In genomic region chr1:169928438-169929209, GRCh38 we compare ENCODE assay signal across 8 cellular contexts. TPM values are rescaled to one million over a fixed set of nuclear protein-coding genes. Genes with fewer than 3 reads are reported as not detected.
A peak's percentile ranks its signal among the peaks of the same experiment; 100 is the strongest.
DNase-seq lines count a peak whose midpoint lies in the region; ATAC-seq, FAIRE-seq and TF ChIP-seq lines count a peak whose summit lies in the region.

No MANE protein-coding gene starts in this region.

- H3K4me3 Mint-ChIP-seq in nephron progenitor cell = no peak overlapping the region

- ATAC-seq in GM21447 (IDR thresholded peaks at IDR 0.05; ENCODE audit: unreplicated experiment) = peak; percentile 71
- ATAC-seq in RWPE2 (ENCODE audit: low read depth) = peak; percentile 68
- ATAC-seq in GM21360 (IDR thresholded peaks at IDR 0.05; ENCODE audit: unreplicated experiment) = no peak

- H3K4me2 ChIP-seq in Karpas-422 (ENCODE audit: low read depth, low read length, poor library complexity, severe bottlenecking) = no peak overlapping the region
- H3K4me2 ChIP-seq in endothelial cell of umbilical vein (ENCODE audit: insufficient read depth, low read length) = no peak overlapping the region

- dilution Hi-C loops in endothelial cell of umbilical vein (cut with MboI; ENCODE audit: extremely low pct_ligation_motif_present, low sequenced_read_pairs) = no loop called here

- H3K9me3 ChIP-seq in Karpas-422 (ENCODE audit: low read length) (no peaks in the 10 kb centered on the region), RWPE2 (ENCODE audit: severe bottlenecking) (peaks cover 2% of the 10 kb centered on the region), endothelial cell of umbilical vein (replicated peaks; ENCODE audit: control insufficient read depth, insufficient read depth, low read length) (no peaks in the 10 kb centered on the region)

- DNase-seq in EH (ENCODE audit: low read depth) = peak; percentile 69
- peak; percentile 79 for DNase-seq in Karpas-422
- DNase-seq in RWPE2 (ENCODE audit: low spot score) = no peak
- DNase-seq in endothelial cell of umbilical vein (ENCODE audit: low read depth, low spot score) = peak; percentile 55
- DNase-seq in nephron progenitor cell = no peak
- DNase-seq in hepatic stellate cell (ENCODE audit: low spot score) = no peak

- peaks cover 2% of the 10 kb centered on the region for H3K27me3 Mint-ChIP-seq in nephron progenitor cell (ENCODE audit: low read depth, poor library complexity)

- no peaks in the 10 kb centered on the region for H4K20me1 ChIP-seq in Karpas-422 (ENCODE audit: insufficient read depth, low read depth, low read length)
- no peaks in the 10 kb centered on the region for H4K20me1 ChIP-seq in endothelial cell of umbilical vein (replicated peaks; ENCODE audit: control insufficient read depth, extremely low read depth, insufficient read depth, low read length)

- H3K36me3 Mint-ChIP-seq in nephron progenitor cell (ENCODE audit: low read depth) = no peaks in the 10 kb centered on the region

- H3K4me1 Mint-ChIP-seq in nephron progenitor cell = peaks cover 5% of the 10 kb centered on the region

- intact Hi-C loops in endothelial cell of umbilical vein (cut with micrococcal nuclease) = loop anchor here (1.0 to 10.0 kb wide), 9 partner anchors 146 to 1001 kb away; partner anchors contain the start of genes GORAB and KIFAP3

- H3K27ac Mint-ChIP-seq in nephron progenitor cell = no peak overlapping the region

- TF ChIP-seq CTCF in RWPE2 (IDR thresholded peaks at IDR 0.05; ENCODE audit: poor library complexity, severe bottlenecking) = peak; percentile 92
- TF ChIP-seq CTCF in endothelial cell of umbilical vein (IDR thresholded peaks at IDR 0.05; ENCODE audit: extremely low read depth in 1 of 2, insufficient read depth in 1 of 2, low read depth in 1 of 2, low read length in 2 of 2) = peak; percentile 30 to 49
- TF ChIP-seq CTCF in nephron progenitor cell (IDR thresholded peaks at IDR 0.05) = peak; percentile 76

- TF ChIP-seq POLR2A in endothelial cell of umbilical vein (IDR thresholded peaks at IDR 0.05; ENCODE audit: low read depth, low read length) = no peak

- H3K27me3 ChIP-seq in Karpas-422 (ENCODE audit: low read length) (no peaks in the 10 kb centered on the region), RWPE2 (ENCODE audit: insufficient read depth, poor library complexity, severe bottlenecking) (no peaks in the 10 kb centered on the region), endothelial cell of umbilical vein (ENCODE audit: control insufficient read depth in 2 of 2, insufficient read depth in 2 of 2, low read length in 2 of 2) (no peaks in the 10 kb centered on the region)

- no peaks in the 10 kb centered on the region for H3K9me2 ChIP-seq in Karpas-422 (replicated peaks; ENCODE audit: insufficient read depth, low read length)

- POLR2A ChIA-PET in endothelial cell of umbilical vein (lab: Charles Lee) = no interaction called here

- no peaks in the 10 kb centered on the region for H3K9me3 Mint-ChIP-seq in nephron progenitor cell

- H3K27ac ChIP-seq in Karpas-422 (ENCODE audit: low read length) = no peak overlapping the region
- no peak overlapping the region for H3K27ac ChIP-seq in RWPE2 (ENCODE audit: poor library complexity, severe bottlenecking)
- H3K27ac ChIP-seq in endothelial cell of umbilical vein (ENCODE audit: insufficient read depth, low read depth, low read length) = no peak overlapping the region

- H3K4me3 ChIP-seq in Karpas-422 (ENCODE audit: low read length) = no peak overlapping the region
- no peak overlapping the region for H3K4me3 ChIP-seq in RWPE2 (ENCODE audit: severe bottlenecking)
- H3K4me3 ChIP-seq in endothelial cell of umbilical vein (replicated peaks in 1 of 3; ENCODE audit: insufficient read depth in 1 of 3, low read depth in 1 of 3, low read length in 3 of 3) = no peak overlapping the region

- H3K9ac ChIP-seq in Karpas-422 (ENCODE audit: low read length) (no peak overlapping the region), endothelial cell of umbilical vein (replicated peaks; ENCODE audit: extremely low read depth, insufficient read depth, low read length) (no peak overlapping the region)

- H3K4me1 ChIP-seq in Karpas-422 (ENCODE audit: low read length) = no peaks in the 10 kb centered on the region
- no peaks in the 10 kb centered on the region for H3K4me1 ChIP-seq in RWPE2 (ENCODE audit: insufficient read depth, poor library complexity, severe bottlenecking)
- no peaks in the 10 kb centered on the region for H3K4me1 ChIP-seq in endothelial cell of umbilical vein (ENCODE audit: control insufficient read depth, extremely low read depth, insufficient read depth, low read length)

- H3K79me2 ChIP-seq in Karpas-422 (ENCODE audit: low read length) = no peaks in the 10 kb centered on the region
- no peaks in the 10 kb centered on the region for H3K79me2 ChIP-seq in endothelial cell of umbilical vein (ENCODE audit: control insufficient read depth, insufficient read depth, low read length)

- no TSS peak for BruUV-seq in endothelial cell of umbilical vein (replicated peaks; lab: Mats Ljungman, UMichigan)

- H2AFZ ChIP-seq in Karpas-422 (ENCODE audit: low read length) (no peak overlapping the region), endothelial cell of umbilical vein (ENCODE audit: low read depth, low read length) (no peak overlapping the region)

- H3K36me3 ChIP-seq in Karpas-422 (ENCODE audit: insufficient read depth, low read length) = no peaks in the 10 kb centered on the region
- no peaks in the 10 kb centered on the region for H3K36me3 ChIP-seq in RWPE2 (ENCODE audit: low read depth)
- no peaks in the 10 kb centered on the region for H3K36me3 ChIP-seq in endothelial cell of umbilical vein (ENCODE audit: control insufficient read depth in 2 of 2, extremely low read depth in 1 of 2, insufficient read depth in 2 of 2, low read length in 2 of 2)

- CTCF ChIA-PET in endothelial cell of umbilical vein (lab: Charles Lee) = interaction anchor here (0.6 to 5.3 kb wide), 16 partner anchors 9 to 1298 kb away, joined by 3 to 37 read pairs (median 4); partner anchors contain the start of gene SCYL3

- FAIRE-seq in endothelial cell of umbilical vein (lab: Jason Lieb, UNC) = peak; percentile 77

- H3K9me1 ChIP-seq in endothelial cell of umbilical vein (replicated peaks; ENCODE audit: control insufficient read depth, extremely low read depth, insufficient read depth, low read length) = no peaks in the 10 kb centered on the region

TF ChIP-seq in endothelial cell of umbilical vein, 7 proteins besides CTCF, POLR2A, EP300 and RAD21:
- no peak for TF ChIP-seq MYC (IDR thresholded peaks at IDR 0.05; ENCODE audit: low read depth, low read length)
- TF ChIP-seq EZH2 (IDR thresholded peaks at IDR 0.05; ENCODE audit: borderline replicate concordance, low read depth, low read length, severe bottlenecking) = no peak
- TF ChIP-seq POLR2AphosphoS5 (IDR thresholded peaks at IDR 0.05; ENCODE audit: insufficient read depth, low read depth, low read length) = no peak
- no peak for TF ChIP-seq MAX (IDR thresholded peaks at IDR 0.05; ENCODE audit: insufficient read depth, insufficient read length)
- TF ChIP-seq JUN (IDR thresholded peaks at IDR 0.05; ENCODE audit: borderline replicate concordance, insufficient read depth, insufficient read length, low read depth) = no peak

RNA-seq across cellular contexts. Expression of gene SCYL3, which starts 34.9 kb away (rescaled TPM):
- 9.4 and 10.2 TPM in 2 replicates for total RNA-seq in Karpas-422 (2014; rRNA removed; shearing (Covaris generic); ENCODE audit: low replicate concordance)
- 5.6 and 6.2 TPM in 2 replicates for total RNA-seq in endothelial cell of umbilical vein
- 2.7 and 3.3 TPM in 2 replicates for polyA plus RNA-seq in endothelial cell of umbilical vein
- 3.1 and 3.7 TPM in 2 replicates for polyA plus RNA-seq in endothelial cell of umbilical vein (2011; cell fraction: cytosol; rRNA removed)
- polyA plus RNA-seq in endothelial cell of umbilical vein (2011; cell fraction: nucleus; rRNA removed) = 8.8 and 9.7 TPM in 2 replicates
- 2.6 and 2.7 TPM in 2 replicates for polyA plus RNA-seq in endothelial cell of umbilical vein (2012)
- 9.2 and 12.9 TPM in 2 replicates for polyA minus RNA-seq in endothelial cell of umbilical vein
- 3.6 TPM for polyA minus RNA-seq in endothelial cell of umbilical vein (2011; cell fraction: cytosol; rRNA and poly(A)+ RNA removed)
- 7.0 and 11.2 TPM in 2 replicates for polyA minus RNA-seq in endothelial cell of umbilical vein (2011; cell fraction: nucleus; rRNA and poly(A)+ RNA removed)

Comparison
In these comparisons a context has a peak if more than half of its experiments do, and no peak if none do; other contexts are left out.
1. DNase-seq: peak in EH (single experiment), Karpas-422 (single experiment) and endothelial cell of umbilical vein (single experiment); none in RWPE2 (single experiment), nephron progenitor cell (single experiment) and hepatic stellate cell (single experiment).
2. CTCF ChIP-seq: peak in every context shown above with its lines; median percentile 92 in RWPE2; 76 in nephron progenitor cell; 40 in endothelial cell of umbilical vein.